ENCODE assay signal across 8 cellular contexts in genomic region chr17:81422776-81423697, GRCh38. TPM values are rescaled to one million over a fixed set of nuclear protein-coding genes. Genes with fewer than 3 reads are reported as not detected.
A peak's percentile ranks its signal among the peaks of the same experiment; 100 is the strongest.
DNase-seq lines count a peak whose midpoint lies in the region; ATAC-seq and TF ChIP-seq lines count a peak whose summit lies in the region.

No MANE protein-coding gene starts in this region.

- H3K4me3 ChIP-seq in BJ (ENCODE audit: low read depth, low read length) (peak overlapping the region; percentile 15), fibroblast of mammary gland (ENCODE audit: control insufficient read depth, low read depth, low read length) (peak overlapping the region; percentile 19)

- TF ChIP-seq CTCF in BJ (IDR thresholded peaks at IDR 0.05; ENCODE audit: insufficient read depth, low read depth, low read length), result no peak
- no peak for TF ChIP-seq CTCF in RWPE1 (conservative IDR thresholded peaks at IDR 0.05; ENCODE audit: low read depth)
- TF ChIP-seq CTCF in fibroblast of mammary gland (conservative IDR thresholded peaks at IDR 0.05; ENCODE audit: control insufficient read depth, insufficient read depth, low read depth, low read length), result no peak
- TF ChIP-seq CTCF in omental fat pad (IDR thresholded peaks at IDR 0.05), result no peak

- DNase-seq in BJ (ENCODE audit: low read depth) (peak; percentile 72), RWPE1 (ENCODE audit: low spot score) (peak; percentile 93), fibroblast of mammary gland (ENCODE audit: low read depth) (peak; percentile 95), omental fat pad (ENCODE audit: low spot score) (no peak), NCI-H1092 treated with DMSO at 0.1 percent for 48 hours (lab: John Stamatoyannopoulos, UW) (no peak), pons (ENCODE audit: low spot score) (no peak)
- no peak for DNase-seq in activated CD4-positive, alpha-beta T cell treated with anti-CD3 and anti-CD28 coated beads, Interleukin-2, amount 50 U/mL, for 1 hour

- no peaks in the 10 kb centered on the region for H3K27me3 ChIP-seq in BJ (ENCODE audit: control insufficient read depth, insufficient read depth, low read length)

- CTCF ChIA-PET in BJ (lab: Yijun Ruan, JAX) (interaction anchor here (0.8 to 1.2 kb wide), 5 partner anchors 18 to 114 kb away, joined by 3 to 4 read pairs (median 3); no protein-coding TSS in a partner anchor), RWPE1 (lab: Yijun Ruan, JAX) (no interaction called here)

- POLR2A ChIA-PET in BJ (lab: Charles Lee) (interaction anchor here (0.6 kb wide), 1 partner anchor 93 kb away, joined by 3 read pairs; no protein-coding TSS in a partner anchor), RWPE1 (lab: Yijun Ruan, JAX; ENCODE audit: low non-redundant PET) (no interaction called here)

- ATAC-seq in omental fat pad (ENCODE audit: low FRiP score) (peak; percentile 81), HG02938 (IDR thresholded peaks at IDR 0.05; ENCODE audit: unreplicated experiment) (no peak)

- H3K27ac ChIP-seq in RWPE1, result peak overlapping the region; percentile 91

- H3K36me3 ChIP-seq in BJ (ENCODE audit: control insufficient read depth, insufficient read depth, low read length), result no peaks in the 10 kb centered on the region

RNA-seq across cellular contexts. Expression of gene BAHCC1, which starts 27.8 kb away (rescaled TPM):
- 2.3 and 3.1 TPM in 2 replicates for polyA plus RNA-seq in BJ (2011; rRNA removed)
- polyA minus RNA-seq in BJ (2011; rRNA and poly(A)+ RNA removed), result 2.9 and 3.4 TPM in 2 replicates
- 10 to 100 TPM in 1 of 4 donors, 1 to 10 TPM in 3; 4.8 to 20.8 (median 7.1) TPM for total RNA-seq in omental fat pad

Comparison
In these comparisons a context has a peak if more than half of its experiments do, and no peak if none do; other contexts are left out.
1. DNase-seq: peak in BJ (single experiment), RWPE1 (single experiment) and fibroblast of mammary gland (single experiment); none in omental fat pad (single experiment), NCI-H1092 treated with DMSO at 0.1 percent for 48 hours (single experiment), pons (single experiment) and activated CD4-positive, alpha-beta T cell treated with anti-CD3 and anti-CD28 coated beads, Interleukin-2, amount 50 U/mL, for 1 hour (single experiment).